1 cellular context compared by ENCODE assay signal in genomic region chr4:109302366-109303140, GRCh38.
TF ChIP-seq lines count a peak whose summit lies in the region.

TSS of gene COL25A1 (minus strand) at chr4:109302658.

TF ChIP-seq in WTC11, 78 proteins besides CTCF, POLR2A, EP300 and RAD21 (continued from another document):
- no peak for TF ChIP-seq OVOL2 (CRISPR knock-in tag; IDR thresholded peaks at IDR 0.05; ENCODE audit: borderline replicate concordance)
- TF ChIP-seq MYBL2 (CRISPR knock-in tag; IDR thresholded peaks at IDR 0.05): peak; percentile 17
- 0 out of 2 replicates have a peak, but pooled peaks have one; percentile 35 for TF ChIP-seq NFE2L1 (CRISPR knock-in tag; IDR thresholded peaks at IDR 0.05)
- peak; percentile 59; the same call in 1 of the 2 replicates for TF ChIP-seq E2F5 (CRISPR knock-in tag; IDR thresholded peaks at IDR 0.05)
- TF ChIP-seq CDX4 (CRISPR knock-in tag; IDR thresholded peaks at IDR 0.05; ENCODE audit: borderline replicate concordance): no peak
- 0 out of 2 replicates have a peak, but pooled peaks have one; percentile 40 for TF ChIP-seq ERG (CRISPR knock-in tag; IDR thresholded peaks at IDR 0.05)
- TF ChIP-seq E2F1 (CRISPR knock-in tag; IDR thresholded peaks at IDR 0.05): no peak; the same call in 1 of the 2 replicates
- TF ChIP-seq E2F4 (CRISPR knock-in tag; IDR thresholded peaks at IDR 0.05; ENCODE audit: borderline replicate concordance, low read depth): no peak
- TF ChIP-seq ZNF232 (CRISPR knock-in tag; IDR thresholded peaks at IDR 0.05): no peak; the same call in 1 of the 2 replicates
- no peak for TF ChIP-seq TCF7 (CRISPR knock-in tag; IDR thresholded peaks at IDR 0.05; ENCODE audit: low read depth)
- TF ChIP-seq AFF4 (CRISPR knock-in tag; IDR thresholded peaks at IDR 0.05; ENCODE audit: borderline replicate concordance): 0 out of 2 replicates have a peak, but pooled peaks have one; percentile 8
- peak; percentile 50; the same call in 1 of the 2 replicates for TF ChIP-seq ZNF138 (CRISPR knock-in tag; conservative IDR thresholded peaks at IDR 0.05)
- TF ChIP-seq ZNF219 (CRISPR knock-in tag; IDR thresholded peaks at IDR 0.05; ENCODE audit: borderline replicate concordance): no peak
- peak; percentile 45; the same call in 1 of the 2 replicates for TF ChIP-seq TEAD4 (CRISPR knock-in tag; IDR thresholded peaks at IDR 0.05)
- TF ChIP-seq ZMAT4 (CRISPR knock-in tag; IDR thresholded peaks at IDR 0.05): no peak
- TF ChIP-seq ZBTB43 (CRISPR knock-in tag; IDR thresholded peaks at IDR 0.05): peak; percentile 43; the same call in 1 of the 2 replicates
- TF ChIP-seq ZNF263 (CRISPR knock-in tag; IDR thresholded peaks at IDR 0.05; ENCODE audit: low read depth): no peak
- TF ChIP-seq TEAD1 (CRISPR knock-in tag; IDR thresholded peaks at IDR 0.05): no peak
- no peak for TF ChIP-seq NR2C2 (CRISPR knock-in tag; IDR thresholded peaks at IDR 0.05)
- TF ChIP-seq AR (CRISPR knock-in tag; IDR thresholded peaks at IDR 0.05): no peak
- peak; percentile 49; the same call in 1 of the 2 replicates for TF ChIP-seq ARID4B (CRISPR knock-in tag; IDR thresholded peaks at IDR 0.05; ENCODE audit: borderline replicate concordance)
- TF ChIP-seq SOX15 (CRISPR knock-in tag; IDR thresholded peaks at IDR 0.05): no peak
- no peak for TF ChIP-seq EMX1 (CRISPR knock-in tag; IDR thresholded peaks at IDR 0.05)
- no peak; the same call in 1 of the 2 replicates for TF ChIP-seq RELA (CRISPR knock-in tag; IDR thresholded peaks at IDR 0.05; ENCODE audit: borderline replicate concordance)
- TF ChIP-seq SMAD3 (CRISPR knock-in tag; IDR thresholded peaks at IDR 0.05; ENCODE audit: borderline replicate concordance): no peak
